13 cellular contexts compared by ENCODE assay signal in the genomic region with DNA sequence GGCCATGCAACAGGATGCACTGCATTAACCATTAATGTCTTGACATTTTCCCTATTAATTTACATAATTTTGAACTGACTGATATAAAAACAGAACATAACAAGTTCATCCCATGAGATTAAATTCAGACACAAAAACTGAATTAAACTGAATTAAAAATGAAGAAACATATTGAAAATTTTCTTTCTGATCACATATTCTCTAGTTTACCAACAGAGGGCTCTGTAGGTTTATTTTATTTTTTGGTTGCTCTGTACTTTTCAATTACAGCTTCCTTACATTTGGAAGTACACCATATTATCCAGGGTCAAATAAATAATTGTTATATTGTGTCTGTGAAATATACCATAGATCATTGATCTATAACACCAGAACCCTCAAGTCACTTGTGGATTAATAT. TPM values are rescaled to one million over a fixed set of nuclear protein-coding genes. Genes with fewer than 3 reads are reported as not detected.
DNase-seq lines count a peak whose midpoint lies in the region; ATAC-seq and TF ChIP-seq lines count a peak whose summit lies in the region.
"Had no signal": no experiment of that assay in that cellular context is flagged by ENCODE, and none has a peak within 500 bp of the region (broad histone marks: within the 10 kb centered on the region; RNA-seq: fewer than 3 reads in every experiment).

No MANE protein-coding gene starts in this region.

- H3K4me3 ChIP-seq in kidney epithelial cell (ENCODE audit: low read depth, low read length), result no peak overlapping the region
- no peak overlapping the region for H3K4me3 ChIP-seq in lower lobe of right lung
- H3K4me3 ChIP-seq in neuronal stem cell (ENCODE audit: low read length in 2 of 2), result no peak overlapping the region

- no peak overlapping the region for H3K4me3 Mint-ChIP-seq in activated CD4-positive, alpha-beta memory T cell treated with anti-CD3 and anti-CD28 coated beads for 36 hours
- H3K4me3 Mint-ChIP-seq: stimulated activated naive CD8-positive, alpha-beta T cell treated with anti-CD3 and anti-CD28 coated beads, Interleukin-15, amount 100 ng/mL, for 72 hours had no signal

- no peak overlapping the region for H2BK5ac ChIP-seq in neuronal stem cell (ENCODE audit: low read length)

- no peaks in the 10 kb centered on the region for H3K36me3 Mint-ChIP-seq in activated CD4-positive, alpha-beta memory T cell treated with anti-CD3 and anti-CD28 coated beads for 36 hours
- H3K36me3 Mint-ChIP-seq: activated naive CD4-positive, alpha-beta T cell treated with anti-CD3 and anti-CD28 coated beads, Interleukin-2, amount 50 U/mL, for 72 hours had no signal

- TF ChIP-seq CTCF in C4-2B (conservative IDR thresholded peaks at IDR 0.05) (peak; percentile 41), RWPE1 (conservative IDR thresholded peaks at IDR 0.05; ENCODE audit: low read depth) (peak; percentile 25; the same call in 1 of the 2 replicates), kidney epithelial cell (IDR thresholded peaks at IDR 0.05; ENCODE audit: insufficient read depth, low read length, poor library complexity, severe bottlenecking) (peak; percentile 11), lower lobe of right lung (IDR thresholded peaks at IDR 0.05) (no peak)

- H3K4me2 ChIP-seq in neuronal stem cell (ENCODE audit: insufficient read depth, low read length, poor library complexity, severe bottlenecking), result no peak overlapping the region

- no peak overlapping the region for H3K14ac ChIP-seq in neuronal stem cell (ENCODE audit: low read length)

- H3K9me3 Mint-ChIP-seq in activated CD4-positive, alpha-beta memory T cell treated with anti-CD3 and anti-CD28 coated beads for 36 hours, result no peaks in the 10 kb centered on the region
- H3K9me3 Mint-ChIP-seq: activated naive CD4-positive, alpha-beta T cell treated with anti-CD3 and anti-CD28 coated beads, Interleukin-2, amount 50 U/mL, for 72 hours; stimulated activated naive CD8-positive, alpha-beta T cell treated with anti-CD3 and anti-CD28 coated beads, Interleukin-15, amount 100 ng/mL, for 72 hours had no signal

- DNase-seq in HEK293T (ENCODE audit: extremely low spot score) (no peak), RWPE1 (ENCODE audit: low spot score) (no peak), kidney epithelial cell (ENCODE audit: low read depth) (no peak), lower lobe of right lung (no peak), neuronal stem cell (ENCODE audit: low spot score) (no peak), caudate nucleus (lab: John Stamatoyannopoulos, UW) (no peak)
- DNase-seq in activated CD4-positive, alpha-beta memory T cell treated with anti-CD3 and anti-CD28 coated beads for 36 hours, result no peak
- DNase-seq: activated CD4-positive, alpha-beta T cell treated with anti-CD3 and anti-CD28 coated beads for 1 hour; erythroblast; stimulated activated naive CD8-positive, alpha-beta T cell treated with anti-CD3 and anti-CD28 coated beads, Interleukin-15, amount 100 ng/mL, for 72 hours had no signal

- H2BK120ac ChIP-seq in neuronal stem cell (ENCODE audit: low read depth, low read length), result no peak overlapping the region

- no peaks in the 10 kb centered on the region for H3K4me1 Mint-ChIP-seq in activated CD4-positive, alpha-beta memory T cell treated with anti-CD3 and anti-CD28 coated beads for 36 hours (ENCODE audit: low read depth)
- H3K4me1 Mint-ChIP-seq: stimulated activated naive CD8-positive, alpha-beta T cell treated with anti-CD3 and anti-CD28 coated beads, Interleukin-15, amount 100 ng/mL, for 72 hours had no signal

- CTCF ChIA-PET in HEK293T (lab: Yijun Ruan, JAX), result interaction anchor here (0.6 kb wide), 1 partner anchor 1623 kb away, joined by 3 read pairs; no protein-coding TSS in a partner anchor
- CTCF ChIA-PET in RWPE1 (lab: Yijun Ruan, JAX), result interaction anchor here (0.5 kb wide), 2 partner anchors 63 to 1454 kb away, joined by 3 read pairs; no protein-coding TSS in a partner anchor
- CTCF ChIA-PET in activated CD4-positive, alpha-beta memory T cell treated with anti-CD3 and anti-CD28 coated beads for 36 hours (lab: Charles Lee), result no interaction called here

- H3K4me1 ChIP-seq in lower lobe of right lung (no peaks in the 10 kb centered on the region), neuronal stem cell (ENCODE audit: control insufficient read depth in 2 of 2, insufficient read depth in 1 of 2, low read depth in 1 of 2, low read length in 2 of 2) (no peaks in the 10 kb centered on the region)

- H3K27me3 Mint-ChIP-seq in activated CD4-positive, alpha-beta memory T cell treated with anti-CD3 and anti-CD28 coated beads for 36 hours, result no peaks in the 10 kb centered on the region
- H3K27me3 Mint-ChIP-seq: stimulated activated naive CD8-positive, alpha-beta T cell treated with anti-CD3 and anti-CD28 coated beads, Interleukin-15, amount 100 ng/mL, for 72 hours had no signal

- no peak overlapping the region for H3K18ac ChIP-seq in neuronal stem cell (ENCODE audit: low read length)

- ATAC-seq in lower lobe of right lung, result no peak
- ATAC-seq: activated naive CD4-positive, alpha-beta T cell treated with anti-CD3 and anti-CD28 coated beads, Interleukin-2, amount 50 U/mL, for 72 hours; stimulated activated naive CD8-positive, alpha-beta T cell treated with anti-CD3 and anti-CD28 coated beads, Interleukin-15, amount 100 ng/mL, for 72 hours had no signal

- POLR2A ChIA-PET in HEK293T (lab: Yijun Ruan, JAX), result no interaction called here
- POLR2A ChIA-PET in RWPE1 (lab: Yijun Ruan, JAX; ENCODE audit: low non-redundant PET), result no interaction called here
- POLR2A ChIA-PET in activated CD4-positive, alpha-beta memory T cell treated with anti-CD3 and anti-CD28 coated beads for 36 hours (lab: Charles Lee), result no interaction called here

- H4K91ac ChIP-seq in neuronal stem cell (ENCODE audit: low read depth, low read length, poor library complexity), result no peak overlapping the region

- no peak overlapping the region for H2AK5ac ChIP-seq in neuronal stem cell (ENCODE audit: low read depth, low read length)

- H3K36me3 ChIP-seq in kidney epithelial cell (ENCODE audit: control insufficient read depth, insufficient read depth, low read length) (no peaks in the 10 kb centered on the region), lower lobe of right lung (no peaks in the 10 kb centered on the region), neuronal stem cell (replicated peaks in 1 of 2; ENCODE audit: control insufficient read depth in 2 of 2, insufficient read depth in 2 of 2, low read length in 2 of 2) (no peaks in the 10 kb centered on the region)

- no peak overlapping the region for H3K23ac ChIP-seq in neuronal stem cell (ENCODE audit: low read depth, low read length, poor library complexity)

- no peak overlapping the region for H3K4ac ChIP-seq in neuronal stem cell (ENCODE audit: low read length)

- H3K27me3 ChIP-seq in kidney epithelial cell (ENCODE audit: control insufficient read depth, insufficient read depth, low read length), result no peaks in the 10 kb centered on the region
- H3K27me3 ChIP-seq in lower lobe of right lung (ENCODE audit: low read depth), result no peaks in the 10 kb centered on the region
- no peaks in the 10 kb centered on the region for H3K27me3 ChIP-seq in neuronal stem cell (ENCODE audit: control insufficient read depth in 3 of 3, insufficient read depth in 3 of 3, low read depth in 1 of 3, low read length in 3 of 3)

- no peaks in the 10 kb centered on the region for H3K9me3 ChIP-seq in lower lobe of right lung
- H3K9me3 ChIP-seq in neuronal stem cell (replicated peaks in 1 of 2; ENCODE audit: control insufficient read depth in 2 of 2, insufficient read depth in 1 of 2, low read depth in 1 of 2, low read length in 2 of 2), result no peaks in the 10 kb centered on the region

- no peak overlapping the region for H4K8ac ChIP-seq in neuronal stem cell (ENCODE audit: low read depth, low read length)

- H2BK12ac ChIP-seq in neuronal stem cell (ENCODE audit: low read length), result no peak overlapping the region

- no peak overlapping the region for H3K27ac Mint-ChIP-seq in activated CD4-positive, alpha-beta memory T cell treated with anti-CD3 and anti-CD28 coated beads for 36 hours
- H3K27ac Mint-ChIP-seq: activated naive CD4-positive, alpha-beta T cell treated with anti-CD3 and anti-CD28 coated beads, Interleukin-2, amount 50 U/mL, for 72 hours; stimulated activated naive CD8-positive, alpha-beta T cell treated with anti-CD3 and anti-CD28 coated beads, Interleukin-15, amount 100 ng/mL, for 72 hours had no signal

- H2AFZ ChIP-seq in neuronal stem cell (ENCODE audit: low read length), result no peak overlapping the region

- H2BK15ac ChIP-seq in neuronal stem cell (ENCODE audit: low read length), result no peak overlapping the region

- intact Hi-C loops in lower lobe of right lung (cut with DNase I), result no loop called here
- intact Hi-C loops in activated CD4-positive, alpha-beta memory T cell treated with anti-CD3 and anti-CD28 coated beads for 36 hours (cut with micrococcal nuclease), result no loop called here

- no peak overlapping the region for H3K9ac ChIP-seq in neuronal stem cell (ENCODE audit: low read depth, low read length, poor library complexity)

- no peaks in the 10 kb centered on the region for H3K79me1 ChIP-seq in neuronal stem cell (ENCODE audit: low read depth, low read length)

- H3K27ac ChIP-seq in C4-2B, result no peak overlapping the region
- H3K27ac ChIP-seq in RWPE1, result no peak overlapping the region
- no peak overlapping the region for H3K27ac ChIP-seq in lower lobe of right lung
- no peak overlapping the region for H3K27ac ChIP-seq in neuronal stem cell (replicated peaks; ENCODE audit: low read length)
- no peak overlapping the region for H3K27ac ChIP-seq in caudate nucleus (ENCODE audit: low read depth, low read length)

TF ChIP-seq in HEK293T, 16 proteins besides CTCF, POLR2A, EP300 and RAD21:
- TF ChIP-seq FOXK2 (IDR thresholded peaks at IDR 0.05), result 0 out of 2 replicates have a peak, but pooled peaks have one; percentile 20
- TF ChIP-seq HDGF (IDR thresholded peaks at IDR 0.05; ENCODE audit: borderline replicate concordance), result no peak

RNA-seq across cellular contexts. Expression of a gene that starts 27.3 kb away (rescaled TPM):
- not detected in 2 replicates for total RNA-seq in kidney epithelial cell
- not detected for total RNA-seq in lower lobe of right lung
- polyA plus RNA-seq in neuronal stem cell (2013, experiment 1 of 2), result not detected
- polyA plus RNA-seq in neuronal stem cell (2013, experiment 2 of 2), result not detected
- not detected for total RNA-seq in activated CD4-positive, alpha-beta memory T cell treated with anti-CD3 and anti-CD28 coated beads for 36 hours
- total RNA-seq: activated naive CD4-positive, alpha-beta T cell treated with anti-CD3 and anti-CD28 coated beads, Interleukin-2, amount 50 U/mL, for 72 hours; HT1080 had no signal

RNA-seq across cellular contexts. Expression of a gene that starts 53.7 kb away (rescaled TPM):
- 0.13 TPM in 1 of 2 replicates, not detected in the other for total RNA-seq in kidney epithelial cell
- 45.4 TPM for total RNA-seq in lower lobe of right lung
- not detected for polyA plus RNA-seq in neuronal stem cell (2013, experiment 1 of 2)
- not detected for polyA plus RNA-seq in neuronal stem cell (2013, experiment 2 of 2)
- total RNA-seq in activated CD4-positive, alpha-beta memory T cell treated with anti-CD3 and anti-CD28 coated beads for 36 hours, result not detected
- total RNA-seq: activated naive CD4-positive, alpha-beta T cell treated with anti-CD3 and anti-CD28 coated beads, Interleukin-2, amount 50 U/mL, for 72 hours; HT1080 had no signal

Comparison
In these comparisons a context has a peak if more than half of its experiments do, and no peak if none do; other contexts are left out.
1. RNA of a gene that starts 53.7 kb away (total RNA-seq): 45.4 TPM in lower lobe of right lung (single experiment); 0.13 TPM in kidney epithelial cell and not detected in activated CD4-positive, alpha-beta memory T cell treated with anti-CD3 and anti-CD28 coated beads for 36 hours; every median in the first group is over 10 times any median in the second.